1 cellular context compared by ENCODE assay signal in the genomic region with DNA sequence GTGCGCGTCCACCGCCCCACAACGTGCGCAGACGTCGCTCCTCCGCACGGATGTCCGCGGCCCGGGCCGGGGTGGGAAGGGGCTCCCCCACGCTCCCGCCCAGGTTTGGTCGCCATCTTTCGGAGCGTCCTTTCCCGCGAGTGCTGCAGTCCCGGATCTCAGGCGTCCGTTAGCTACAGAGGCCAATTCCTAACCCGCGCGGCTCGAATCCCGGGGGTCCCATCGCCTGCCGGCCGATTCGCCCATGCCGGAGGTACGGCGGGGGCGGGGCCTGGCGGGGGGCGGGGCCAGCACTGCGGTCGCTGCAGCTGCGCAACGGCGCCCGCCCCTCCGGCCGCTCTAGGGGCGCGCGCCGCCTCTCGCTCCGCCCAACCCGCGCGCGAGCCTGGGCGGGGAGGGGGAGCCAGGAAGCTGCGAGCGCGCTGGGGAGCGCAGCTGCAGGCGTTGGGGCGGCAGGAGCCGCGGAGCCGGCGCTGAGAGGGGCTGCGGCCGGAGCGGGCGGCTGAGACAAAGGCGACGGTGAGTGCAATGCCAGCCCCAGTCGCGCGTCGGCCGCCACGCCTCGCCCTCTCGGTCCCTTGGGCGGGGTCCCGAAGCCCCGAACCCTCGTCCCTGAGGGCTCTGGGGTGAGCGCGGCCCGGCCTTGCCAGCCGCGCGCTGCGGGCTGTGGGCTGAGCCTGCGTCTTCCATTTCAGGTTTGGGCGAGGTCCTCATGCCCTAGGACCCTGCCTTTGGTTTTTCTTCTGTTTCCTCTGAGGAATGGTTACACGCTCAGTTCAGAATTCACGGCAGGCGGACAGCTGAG.
A peak's percentile ranks its signal among the peaks of the same experiment; 100 is the strongest.
TF ChIP-seq lines count a peak whose summit lies in the region.

A gene with protein sequence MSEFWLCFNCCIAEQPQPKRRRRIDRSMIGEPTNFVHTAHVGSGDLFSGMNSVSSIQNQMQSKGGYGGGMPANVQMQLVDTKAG (plus strand): TSS at position 406 of the 805 bp plus-strand sequence. CDS start 95,441 bp downstream, outside the sequence.

TF ChIP-seq in K562, 482 proteins besides CTCF, POLR2A, EP300 and RAD21 (continued from another document and continues in another):
- TF ChIP-seq, protein P1, sequence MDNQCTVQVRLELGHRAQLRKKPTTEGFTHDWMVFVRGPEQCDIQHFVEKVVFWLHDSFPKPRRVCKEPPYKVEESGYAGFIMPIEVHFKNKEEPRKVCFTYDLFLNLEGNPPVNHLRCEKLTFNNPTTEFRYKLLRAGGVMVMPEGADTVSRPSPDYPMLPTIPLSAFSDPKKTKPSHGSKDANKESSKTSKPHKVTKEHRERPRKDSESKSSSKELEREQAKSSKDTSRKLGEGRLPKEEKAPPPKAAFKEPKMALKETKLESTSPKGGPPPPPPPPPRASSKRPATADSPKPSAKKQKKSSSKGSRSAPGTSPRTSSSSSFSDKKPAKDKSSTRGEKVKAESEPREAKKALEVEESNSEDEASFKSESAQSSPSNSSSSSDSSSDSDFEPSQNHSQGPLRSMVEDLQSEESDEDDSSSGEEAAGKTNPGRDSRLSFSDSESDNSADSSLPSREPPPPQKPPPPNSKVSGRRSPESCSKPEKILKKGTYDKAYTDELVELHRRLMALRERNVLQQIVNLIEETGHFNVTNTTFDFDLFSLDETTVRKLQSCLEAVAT (IDR thresholded peaks at IDR 0.05), result 0 out of 4 replicates have a peak, but pooled peaks of 1 of the 2 experiments have one; percentile 11
- TF ChIP-seq, protein P2, sequence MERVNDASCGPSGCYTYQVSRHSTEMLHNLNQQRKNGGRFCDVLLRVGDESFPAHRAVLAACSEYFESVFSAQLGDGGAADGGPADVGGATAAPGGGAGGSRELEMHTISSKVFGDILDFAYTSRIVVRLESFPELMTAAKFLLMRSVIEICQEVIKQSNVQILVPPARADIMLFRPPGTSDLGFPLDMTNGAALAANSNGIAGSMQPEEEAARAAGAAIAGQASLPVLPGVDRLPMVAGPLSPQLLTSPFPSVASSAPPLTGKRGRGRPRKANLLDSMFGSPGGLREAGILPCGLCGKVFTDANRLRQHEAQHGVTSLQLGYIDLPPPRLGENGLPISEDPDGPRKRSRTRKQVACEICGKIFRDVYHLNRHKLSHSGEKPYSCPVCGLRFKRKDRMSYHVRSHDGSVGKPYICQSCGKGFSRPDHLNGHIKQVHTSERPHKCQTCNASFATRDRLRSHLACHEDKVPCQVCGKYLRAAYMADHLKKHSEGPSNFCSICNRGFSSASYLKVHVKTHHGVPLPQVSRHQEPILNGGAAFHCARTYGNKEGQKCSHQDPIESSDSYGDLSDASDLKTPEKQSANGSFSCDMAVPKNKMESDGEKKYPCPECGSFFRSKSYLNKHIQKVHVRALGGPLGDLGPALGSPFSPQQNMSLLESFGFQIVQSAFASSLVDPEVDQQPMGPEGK (CRISPR knock-in tag; IDR thresholded peaks at IDR 0.05; ENCODE audit: borderline replicate concordance), result no peak
- TF ChIP-seq POLR2B (IDR thresholded peaks at IDR 0.05; ENCODE audit: low read depth, partially characterized antibody) (peak; percentile 54), PCBP2 (IDR thresholded peaks at IDR 0.05; ENCODE audit: low read depth, low read length, poor library complexity, severe bottlenecking) (no peak), NCOA4 (IDR thresholded peaks at IDR 0.05; ENCODE audit: partially characterized antibody) (no peak), CREB1 (IDR thresholded peaks at IDR 0.05) (no peak; the same call in 1 of the 2 replicates), CREB1 (CRISPR knock-in tag; IDR thresholded peaks at IDR 0.05) (peak; percentile 50; the same call in 1 of the 2 replicates), CBX1 (IDR thresholded peaks at IDR 0.05; ENCODE audit: low read depth) (peak; percentile 56; the same call in 1 of the 2 replicates), HNRNPLL (IDR thresholded peaks at IDR 0.05; ENCODE audit: low read depth, low read length, poor library complexity, severe bottlenecking) (peak; percentile 66), ZNF436 (CRISPR knock-in tag; IDR thresholded peaks at IDR 0.05) (no peak), ZNF75A (CRISPR knock-in tag; IDR thresholded peaks at IDR 0.05) (no peak), ZBTB1 (CRISPR knock-in tag; IDR thresholded peaks at IDR 0.05; ENCODE audit: borderline replicate concordance, low read depth) (peak; percentile 60; the same call in 1 of the 2 replicates), PHF8 (IDR thresholded peaks at IDR 0.05; ENCODE audit: borderline replicate concordance, low read length) (peak; percentile 92), FIP1L1 (IDR thresholded peaks at IDR 0.05; ENCODE audit: low read depth, low read length, poor library complexity, severe bottlenecking) (peak; percentile 53), ZFPM2 (CRISPR knock-in tag; IDR thresholded peaks at IDR 0.05) (no peak), RBFOX2 (IDR thresholded peaks at IDR 0.05; ENCODE audit: low read depth, low read length) (peak; percentile 93), RFX7 (CRISPR knock-in tag; IDR thresholded peaks at IDR 0.05) (no peak), ZC3H11A (IDR thresholded peaks at IDR 0.05; ENCODE audit: low read depth, low read length) (no peak), TEAD1 (CRISPR knock-in tag; IDR thresholded peaks at IDR 0.05) (0 out of 4 replicates have a peak, but pooled peaks of 1 of the 2 experiments have one; percentile 21), PML (IDR thresholded peaks at IDR 0.05; ENCODE audit: low read length) (peak; percentile 81; the same call in 1 of the 2 replicates), EP400 (IDR thresholded peaks at IDR 0.05) (peak; percentile 41; the same call in 1 of the 2 replicates), EGR1 (conservative IDR thresholded peaks at IDR 0.05) (peak; percentile 41), GTF2F1 (IDR thresholded peaks at IDR 0.05; ENCODE audit: low read depth, low read length) (no peak), CAMTA2 (CRISPR knock-in tag; conservative IDR thresholded peaks at IDR 0.05) (peak; percentile 55; the same call in 1 of the 2 replicates), GABPB1 (CRISPR knock-in tag; IDR thresholded peaks at IDR 0.05) (peak; percentile 68), RAD51 (IDR thresholded peaks at IDR 0.05; ENCODE audit: borderline replicate concordance, low read depth) (no peak), NCOR1 (IDR thresholded peaks at IDR 0.05) (no peak), FOXJ2 (tag; IDR thresholded peaks at IDR 0.05) (no peak)
- TF ChIP-seq, protein P3, sequence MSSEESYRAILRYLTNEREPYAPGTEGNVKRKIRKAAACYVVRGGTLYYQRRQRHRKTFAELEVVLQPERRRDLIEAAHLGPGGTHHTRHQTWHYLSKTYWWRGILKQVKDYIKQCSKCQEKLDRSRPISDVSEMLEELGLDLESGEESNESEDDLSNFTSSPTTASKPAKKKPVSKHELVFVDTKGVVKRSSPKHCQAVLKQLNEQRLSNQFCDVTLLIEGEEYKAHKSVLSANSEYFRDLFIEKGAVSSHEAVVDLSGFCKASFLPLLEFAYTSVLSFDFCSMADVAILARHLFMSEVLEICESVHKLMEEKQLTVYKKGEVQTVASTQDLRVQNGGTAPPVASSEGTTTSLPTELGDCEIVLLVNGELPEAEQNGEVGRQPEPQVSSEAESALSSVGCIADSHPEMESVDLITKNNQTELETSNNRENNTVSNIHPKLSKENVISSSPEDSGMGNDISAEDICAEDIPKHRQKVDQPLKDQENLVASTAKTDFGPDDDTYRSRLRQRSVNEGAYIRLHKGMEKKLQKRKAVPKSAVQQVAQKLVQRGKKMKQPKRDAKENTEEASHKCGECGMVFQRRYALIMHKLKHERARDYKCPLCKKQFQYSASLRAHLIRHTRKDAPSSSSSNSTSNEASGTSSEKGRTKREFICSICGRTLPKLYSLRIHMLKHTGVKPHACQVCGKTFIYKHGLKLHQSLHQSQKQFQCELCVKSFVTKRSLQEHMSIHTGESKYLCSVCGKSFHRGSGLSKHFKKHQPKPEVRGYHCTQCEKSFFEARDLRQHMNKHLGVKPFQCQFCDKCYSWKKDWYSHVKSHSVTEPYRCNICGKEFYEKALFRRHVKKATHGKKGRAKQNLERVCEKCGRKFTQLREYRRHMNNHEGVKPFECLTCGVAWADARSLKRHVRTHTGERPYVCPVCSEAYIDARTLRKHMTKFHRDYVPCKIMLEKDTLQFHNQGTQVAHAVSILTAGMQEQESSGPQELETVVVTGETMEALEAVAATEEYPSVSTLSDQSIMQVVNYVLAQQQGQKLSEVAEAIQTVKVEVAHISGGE (CRISPR knock-in tag; IDR thresholded peaks at IDR 0.05), result 0 out of 6 replicates have a peak, but pooled peaks of 1 of the 3 experiments have one; percentile 50
- TF ChIP-seq, protein P4, sequence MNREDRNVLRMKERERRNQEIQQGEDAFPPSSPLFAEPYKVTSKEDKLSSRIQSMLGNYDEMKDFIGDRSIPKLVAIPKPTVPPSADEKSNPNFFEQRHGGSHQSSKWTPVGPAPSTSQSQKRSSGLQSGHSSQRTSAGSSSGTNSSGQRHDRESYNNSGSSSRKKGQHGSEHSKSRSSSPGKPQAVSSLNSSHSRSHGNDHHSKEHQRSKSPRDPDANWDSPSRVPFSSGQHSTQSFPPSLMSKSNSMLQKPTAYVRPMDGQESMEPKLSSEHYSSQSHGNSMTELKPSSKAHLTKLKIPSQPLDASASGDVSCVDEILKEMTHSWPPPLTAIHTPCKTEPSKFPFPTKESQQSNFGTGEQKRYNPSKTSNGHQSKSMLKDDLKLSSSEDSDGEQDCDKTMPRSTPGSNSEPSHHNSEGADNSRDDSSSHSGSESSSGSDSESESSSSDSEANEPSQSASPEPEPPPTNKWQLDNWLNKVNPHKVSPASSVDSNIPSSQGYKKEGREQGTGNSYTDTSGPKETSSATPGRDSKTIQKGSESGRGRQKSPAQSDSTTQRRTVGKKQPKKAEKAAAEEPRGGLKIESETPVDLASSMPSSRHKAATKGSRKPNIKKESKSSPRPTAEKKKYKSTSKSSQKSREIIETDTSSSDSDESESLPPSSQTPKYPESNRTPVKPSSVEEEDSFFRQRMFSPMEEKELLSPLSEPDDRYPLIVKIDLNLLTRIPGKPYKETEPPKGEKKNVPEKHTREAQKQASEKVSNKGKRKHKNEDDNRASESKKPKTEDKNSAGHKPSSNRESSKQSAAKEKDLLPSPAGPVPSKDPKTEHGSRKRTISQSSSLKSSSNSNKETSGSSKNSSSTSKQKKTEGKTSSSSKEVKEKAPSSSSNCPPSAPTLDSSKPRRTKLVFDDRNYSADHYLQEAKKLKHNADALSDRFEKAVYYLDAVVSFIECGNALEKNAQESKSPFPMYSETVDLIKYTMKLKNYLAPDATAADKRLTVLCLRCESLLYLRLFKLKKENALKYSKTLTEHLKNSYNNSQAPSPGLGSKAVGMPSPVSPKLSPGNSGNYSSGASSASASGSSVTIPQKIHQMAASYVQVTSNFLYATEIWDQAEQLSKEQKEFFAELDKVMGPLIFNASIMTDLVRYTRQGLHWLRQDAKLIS (CRISPR knock-in tag; IDR thresholded peaks at IDR 0.05), result peak; percentile 67; the same call in 1 of the 2 replicates
- TF ChIP-seq, protein P5, sequence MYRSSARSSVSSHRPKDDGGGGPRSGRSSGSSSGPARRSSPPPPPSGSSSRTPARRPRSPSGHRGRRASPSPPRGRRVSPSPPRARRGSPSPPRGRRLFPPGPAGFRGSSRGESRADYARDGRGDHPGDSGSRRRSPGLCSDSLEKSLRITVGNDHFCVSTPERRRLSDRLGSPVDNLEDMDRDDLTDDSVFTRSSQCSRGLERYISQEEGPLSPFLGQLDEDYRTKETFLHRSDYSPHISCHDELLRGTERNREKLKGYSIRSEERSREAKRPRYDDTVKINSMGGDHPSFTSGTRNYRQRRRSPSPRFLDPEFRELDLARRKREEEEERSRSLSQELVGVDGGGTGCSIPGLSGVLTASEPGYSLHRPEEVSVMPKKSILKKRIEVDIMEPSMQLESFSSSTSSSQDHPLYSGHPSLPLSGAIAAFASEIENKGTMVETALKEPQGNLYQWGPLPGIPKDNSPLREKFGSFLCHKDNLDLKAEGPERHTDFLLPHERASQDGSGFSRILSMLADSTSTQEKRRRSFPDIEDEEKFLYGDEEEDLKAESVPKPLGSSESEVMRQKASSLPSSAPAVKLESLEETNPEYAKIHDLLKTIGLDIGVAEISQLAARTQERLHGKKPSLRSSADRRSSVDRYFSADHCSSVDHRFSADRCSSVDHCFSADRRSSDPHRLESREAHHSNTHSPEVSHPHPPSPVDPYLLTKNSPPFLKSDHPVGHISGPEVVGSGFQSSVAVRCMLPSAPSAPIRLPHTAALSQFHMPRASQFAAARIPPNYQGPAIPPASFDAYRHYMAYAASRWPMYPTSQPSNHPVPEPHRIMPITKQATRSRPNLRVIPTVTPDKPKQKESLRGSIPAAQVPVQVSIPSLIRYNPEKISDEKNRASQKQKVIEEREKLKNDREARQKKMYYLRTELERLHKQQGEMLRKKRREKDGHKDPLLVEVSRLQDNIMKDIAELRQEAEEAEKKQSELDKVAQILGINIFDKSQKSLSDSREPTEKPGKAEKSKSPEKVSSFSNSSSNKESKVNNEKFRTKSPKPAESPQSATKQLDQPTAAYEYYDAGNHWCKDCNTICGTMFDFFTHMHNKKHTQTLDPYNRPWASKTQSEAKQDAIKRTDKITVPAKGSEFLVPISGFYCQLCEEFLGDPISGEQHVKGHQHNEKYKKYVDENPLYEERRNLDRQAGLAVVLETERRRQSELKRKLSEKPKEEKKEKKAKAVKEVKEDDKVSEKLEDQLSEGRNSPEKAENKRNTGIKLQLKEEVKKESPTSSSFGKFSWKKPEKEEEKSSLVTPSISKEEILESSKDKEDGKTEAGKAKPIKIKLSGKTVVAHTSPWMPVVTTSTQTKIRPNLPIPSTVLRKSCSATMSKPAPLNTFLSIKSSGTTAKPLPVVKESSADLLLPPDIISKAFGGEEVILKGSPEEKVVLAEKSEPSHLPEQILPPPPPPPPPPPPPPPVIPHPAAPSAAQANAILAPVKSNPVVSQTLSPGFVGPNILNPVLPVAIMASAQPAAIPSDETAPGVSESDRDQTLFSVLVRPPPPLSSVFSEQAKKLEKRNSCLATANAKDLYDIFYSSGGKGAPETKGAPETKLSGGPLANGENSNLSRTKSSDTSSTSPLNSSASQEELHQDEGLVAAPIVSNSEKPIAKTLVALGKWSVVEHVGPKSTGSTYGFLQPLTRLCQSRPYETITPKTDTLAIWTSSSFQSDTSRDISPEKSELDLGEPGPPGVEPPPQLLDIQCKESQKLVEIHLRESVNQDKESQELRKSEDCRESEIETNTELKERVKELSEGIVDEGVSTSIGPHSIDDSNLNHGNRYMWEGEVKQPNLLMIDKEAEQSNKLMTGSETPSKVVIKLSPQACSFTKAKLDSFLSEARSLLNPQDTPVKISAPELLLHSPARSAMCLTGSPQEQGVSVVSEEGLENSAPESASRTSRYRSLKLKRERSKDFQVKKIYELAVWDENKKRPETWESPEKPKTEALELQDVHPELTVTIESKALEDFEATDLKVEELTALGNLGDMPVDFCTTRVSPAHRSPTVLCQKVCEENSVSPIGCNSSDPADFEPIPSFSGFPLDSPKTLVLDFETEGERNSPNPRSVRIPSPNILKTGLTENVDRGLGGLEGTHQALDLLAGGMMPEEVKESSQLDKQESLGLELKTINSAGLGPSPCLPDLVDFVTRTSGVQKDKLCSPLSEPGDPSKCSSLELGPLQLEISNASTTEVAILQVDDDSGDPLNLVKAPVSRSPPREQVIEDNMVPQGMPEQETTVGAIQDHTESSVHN (IDR thresholded peaks at IDR 0.05; ENCODE audit: borderline replicate concordance in 1 of 2, low read depth in 1 of 2), result no peak
- TF ChIP-seq, protein P6, sequence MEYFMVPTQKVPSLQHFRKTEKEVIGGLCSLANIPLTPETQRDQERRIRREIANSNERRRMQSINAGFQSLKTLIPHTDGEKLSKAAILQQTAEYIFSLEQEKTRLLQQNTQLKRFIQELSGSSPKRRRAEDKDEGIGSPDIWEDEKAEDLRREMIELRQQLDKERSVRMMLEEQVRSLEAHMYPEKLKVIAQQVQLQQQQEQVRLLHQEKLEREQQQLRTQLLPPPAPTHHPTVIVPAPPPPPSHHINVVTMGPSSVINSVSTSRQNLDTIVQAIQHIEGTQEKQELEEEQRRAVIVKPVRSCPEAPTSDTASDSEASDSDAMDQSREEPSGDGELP (CRISPR knock-in tag; IDR thresholded peaks at IDR 0.05; ENCODE audit: borderline replicate concordance), result peak; percentile 47; the same call in 1 of the 2 replicates
